In the genomic region with DNA sequence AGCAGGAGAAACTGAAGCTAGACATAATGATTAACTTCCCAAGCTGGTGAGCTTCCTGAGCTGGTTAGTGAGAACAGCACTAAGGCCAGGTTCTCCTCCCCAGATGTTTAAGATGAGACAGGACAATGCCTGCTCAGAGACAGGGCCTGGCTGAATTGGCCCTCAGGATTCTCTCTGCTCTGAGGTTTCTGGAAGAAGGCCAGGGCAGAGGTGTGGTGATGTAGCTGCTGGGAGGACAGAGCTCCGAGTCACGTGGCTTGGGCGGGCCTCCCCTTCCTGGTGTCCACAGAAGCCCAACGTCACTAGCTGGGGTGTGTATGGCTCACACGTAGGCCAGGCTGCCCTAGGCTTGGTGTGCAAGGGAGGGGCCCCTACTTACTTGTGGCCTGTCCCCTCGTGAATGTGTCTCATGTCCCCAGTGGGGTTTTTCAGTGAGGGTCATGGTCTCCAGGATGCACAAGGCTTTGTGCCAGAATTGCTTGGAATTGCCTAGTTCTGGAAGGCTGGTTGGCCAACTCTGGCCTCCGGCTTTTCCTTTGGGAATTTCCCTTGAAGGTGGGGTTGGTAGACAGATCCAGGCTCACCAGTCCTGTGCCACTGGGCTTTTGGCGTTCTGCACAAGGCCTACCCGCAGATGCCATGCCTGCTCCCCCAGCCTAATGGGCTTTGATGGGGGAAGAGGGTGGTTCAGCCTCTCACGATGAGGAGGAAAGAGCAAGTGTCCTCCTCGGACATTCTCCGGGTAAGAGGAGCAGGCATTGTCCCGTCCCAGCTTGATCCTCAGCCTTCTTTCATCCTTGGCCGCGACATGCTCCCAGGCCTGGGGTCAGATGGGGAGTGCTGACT, we compare ENCODE assay signal across 8 cellular contexts. TPM values are rescaled to one million over a fixed set of nuclear protein-coding genes. Genes with fewer than 3 reads are reported as not detected.
DNase-seq lines count a peak whose midpoint lies in the region; ATAC-seq, FAIRE-seq and TF ChIP-seq lines count a peak whose summit lies in the region.

No MANE protein-coding gene starts in this region.

- peak overlapping the region; percentile 72; the same call in 1 of the 2 replicates for H3K4me3 ChIP-seq in GM12878
- H3K4me3 ChIP-seq in lung = no peak overlapping the region
- no peak overlapping the region for H3K4me3 ChIP-seq in uterus

- in situ Hi-C loops in GM12878 (cut with MboI) = no loop called here

- peak; percentile 62 for FAIRE-seq in GM12878 (lab: Jason Lieb, UNC)

- H3K27me3 ChIP-seq in GM12878 (replicated peaks in 1 of 2; ENCODE audit: control insufficient read depth in 2 of 2, insufficient read depth in 2 of 2, low read length in 1 of 2) = no peaks in the 10 kb centered on the region
- no peaks in the 10 kb centered on the region for H3K27me3 ChIP-seq in lung (ENCODE audit: control insufficient read depth, insufficient read depth)
- H3K27me3 ChIP-seq in uterus = no peaks in the 10 kb centered on the region

- TSS peak; percentile 44 for BruUV-seq in GM12878 (replicated peaks; lab: Mats Ljungman, UMichigan)

- H3K9me3 ChIP-seq in GM12878 (replicated peaks; ENCODE audit: control insufficient read depth, insufficient read depth, low read length) (no peaks in the 10 kb centered on the region), lung (ENCODE audit: control insufficient read depth in 2 of 2, insufficient read depth in 1 of 2, low read length in 1 of 2) (no peaks in the 10 kb centered on the region), uterus (no peaks in the 10 kb centered on the region)

- RAD21 ChIA-PET in GM12878 (lab: Charles Lee; ENCODE audit: unreplicated experiment) = interaction anchor here (0.9 to 9.9 kb wide), 8 partner anchors 12 to 49 kb away, joined by 3 to 121 read pairs (median 36); partner anchors contain the start of genes CYLD and SNX20

- TF ChIP-seq CTCF in GM12878 (IDR thresholded peaks at IDR 0.05 in 2 of 3, conservative IDR thresholded peaks at IDR 0.05 in 1 of 3; ENCODE audit: control insufficient read depth in 2 of 3, extremely low read depth in 1 of 3, insufficient read depth in 1 of 3, low read depth in 3 of 3, low read length in 3 of 3) (no peak), lung (IDR thresholded peaks at IDR 0.05; ENCODE audit: control extremely low read depth, extremely low read depth) (no peak), uterus (IDR thresholded peaks at IDR 0.05) (no peak)

- DNase-seq in SKM-1 treated with dmso at 0.1 percent for 144 hours (lab: John Stamatoyannopoulos, UW; ENCODE audit: unreplicated experiment) = peak; percentile 62
- no peak for DNase-seq in SKM-1 (lab: John Stamatoyannopoulos, UW; ENCODE audit: unreplicated experiment)
- DNase-seq in NOMO-1 treated with DMSO at 0.1 percent for 48 hours (lab: John Stamatoyannopoulos, UW; ENCODE audit: unreplicated experiment) = peak; percentile 68
- peak; percentile 82 for DNase-seq in GM12878 (ENCODE audit: low read depth, low spot score)
- peak; percentile 80 for DNase-seq in lung (ENCODE audit: low spot score)
- peak; percentile 62 to 71 for DNase-seq in uterus
- no peak for DNase-seq in NCI-H2171 (lab: John Stamatoyannopoulos, UW)

- SMC1A ChIA-PET in GM12878 (lab: Charles Lee; ENCODE audit: uncharacterized antibody, unreplicated experiment) = interaction anchor here (1.3 to 8.3 kb wide), 7 partner anchors 12 to 48 kb away, joined by 5 to 190 read pairs (median 30); partner anchors contain the start of genes CYLD and SNX20

- H4K20me1 ChIP-seq in GM12878 (ENCODE audit: control insufficient read depth, insufficient read depth) = no peaks in the 10 kb centered on the region

- peak overlapping the region; percentile 85 for H3K9ac ChIP-seq in GM12878 (ENCODE audit: control insufficient read depth, insufficient read depth, low read length)

- TF ChIP-seq RAD21 in GM12878 (IDR thresholded peaks at IDR 0.05; ENCODE audit: insufficient read depth, low read depth, low read length) = no peak

- TF ChIP-seq POLR2A in GM12878 (IDR thresholded peaks at IDR 0.05; ENCODE audit: low read depth, low read length) (0 out of 2 replicates have a peak, but pooled peaks have one; percentile 47), uterus (IDR thresholded peaks at IDR 0.05) (no peak)

- intact Hi-C loops in GM12878 (cut with micrococcal nuclease; ENCODE audit: unreplicated experiment) (loop anchor here (1.0 to 5.0 kb wide), 2 partner anchors 12 to 419 kb away; no protein-coding TSS in a partner anchor), uterus (cut with DNase I; ENCODE audit: low total_unique reads) (no loop called here)

- peaks cover 65% of the 10 kb centered on the region for H3K79me2 ChIP-seq in GM12878 (ENCODE audit: control insufficient read depth, insufficient read depth, low read length)

- TF ChIP-seq EP300 in GM12878 (IDR thresholded peaks at IDR 0.05; ENCODE audit: borderline replicate concordance in 1 of 2, control insufficient read depth in 1 of 2, low read depth in 2 of 2, low read length in 2 of 2) = peak in 1 of 2 experiments; percentile 30; a peak in 2 of 4 replicates

- H3K27ac ChIP-seq in GM12878 (ENCODE audit: control insufficient read depth, insufficient read depth) = peak overlapping the region; percentile 95
- peak overlapping the region; percentile 24 to 82 for H3K27ac ChIP-seq in lung (ENCODE audit: low read depth in 1 of 2, low read length in 1 of 2)
- H3K27ac ChIP-seq in uterus = peak overlapping the region; percentile 51 to 61

- no peak overlapping the region for H2AFZ ChIP-seq in GM12878 (ENCODE audit: control insufficient read depth, low read depth, low read length)

- peaks cover 0 to 3% of the 10 kb centered on the region in 2 experiments; a peak in 2 of 4 replicates for H3K36me3 ChIP-seq in GM12878 (ENCODE audit: control insufficient read depth in 2 of 2, insufficient read depth in 2 of 2, low read length in 1 of 2)
- H3K36me3 ChIP-seq in lung (ENCODE audit: control insufficient read depth in 2 of 2, insufficient read depth in 2 of 2, low read length in 2 of 2) = no peaks in the 10 kb centered on the region
- H3K36me3 ChIP-seq in uterus = no peaks in the 10 kb centered on the region

- ATAC-seq in HG02798 (IDR thresholded peaks at IDR 0.05; ENCODE audit: poor library complexity, unreplicated experiment) = peak; percentile 68
- peak; percentile 76 for ATAC-seq in GM12878
- peak; percentile 21 for ATAC-seq in lung (ENCODE audit: insufficient read depth, low FRiP score)

- CTCF ChIA-PET in GM12878 (lab: Yijun Ruan, JAX) = interaction anchor here (0.7 to 9.4 kb wide), 14 partner anchors 12 to 630 kb away, joined by 3 to 86 read pairs (median 10); partner anchors contain the start of gene CYLD

- H3K4me1 ChIP-seq in GM12878 (ENCODE audit: control insufficient read depth, insufficient read depth, low read length) (peaks cover 57% of the 10 kb centered on the region), lung (ENCODE audit: control insufficient read depth in 2 of 2, insufficient read depth in 2 of 2, low read length in 2 of 2) (peaks cover 0 to 26% of the 10 kb centered on the region in 2 donors), uterus (no peaks in the 10 kb centered on the region)

- WGBS in GM12878 (ENCODE audit: insufficient coverage, insufficient replicate concordance, low lambda C conversion rate, missing lambda C conversion rate) = 53% methylated on average over 15 of the region's 15 CpGs
- WGBS in lung, 2 donors = 55 to 62% methylated on average over 15 of the region's 15 CpGs

- POLR2A ChIA-PET in GM12878 (lab: Charles Lee) = interaction anchor here (0.6 to 8.3 kb wide), 8 partner anchors 12 to 747 kb away, joined by 3 to 116 read pairs (median 18); partner anchors contain the start of genes CYLD and SNX20

- H3K4me2 ChIP-seq in GM12878 (ENCODE audit: control insufficient read depth, insufficient read depth) = peak overlapping the region; percentile 100

RNA-seq across cellular contexts. Expression of gene NOD2, which starts 3.4 kb away (rescaled TPM):
- 190 and 241 TPM in 2 replicates for total RNA-seq in GM12878 (2013; cell fraction: nucleolus; rRNA removed)
- 9.9 and 13.4 TPM in 2 replicates for total RNA-seq in GM12878 (2014; rRNA removed)
- 5.8 and 6.9 TPM in 2 replicates for total RNA-seq in GM12878 (2014; rRNA removed; fragmentation: Illumina TruSeq; extraction: Trizol)
- total RNA-seq in GM12878 (2021) = 12.8 and 13.3 TPM in 2 replicates
- 4.5 TPM for polyA plus RNA-seq in GM12878 (2011; ENCODE audit: low read depth)
- polyA plus RNA-seq in GM12878 (2011; rRNA removed) = 10.4 and 18.6 TPM in 2 replicates
- 24.3 and 24.8 TPM in 2 replicates for polyA plus RNA-seq in GM12878 (2011; cell fraction: cytosol; rRNA removed)
- 58.1 and 59.5 TPM in 2 replicates for polyA plus RNA-seq in GM12878 (2011; cell fraction: nucleus; rRNA removed)
- polyA plus RNA-seq in GM12878 (2012) = 8.1 and 9.0 TPM in 2 replicates
- polyA plus RNA-seq in GM12878 (2014; fragmentation: Illumina TruSeq; extraction: Trizol) = 6.6 and 7.6 TPM in 2 replicates
- polyA plus RNA-seq in GM12878 (2014; fragmentation: Nextera tagmentation; extraction: Ambion mirVana) = 1 to 10 TPM; 1.0 to 1.6 TPM
- 9.9 and 11.6 TPM in 2 replicates for polyA plus RNA-seq in GM12878 (2014; rRNA removed)
- polyA plus RNA-seq in GM12878 (2016; fragmentation: Nextera tagmentation; extraction: Ambion mirVana) = 1 to 10 TPM; 4.3 to 4.5 TPM
- 39.9 and 63.9 TPM in 2 replicates for polyA minus RNA-seq in GM12878 (2011; rRNA and poly(A)+ RNA removed)
- polyA minus RNA-seq in GM12878 (2011; cell fraction: cytosol; rRNA and poly(A)+ RNA removed) = 13.1 and 17.5 TPM in 2 replicates
- 39.9 and 55.8 TPM in 2 replicates for polyA minus RNA-seq in GM12878 (2011; cell fraction: nucleus; rRNA and poly(A)+ RNA removed)
- total RNA-seq in lung = 10 to 100 TPM in 1 of 2 donors, 1 to 10 TPM in 1; 4.3 to 14.1 TPM
- polyA plus RNA-seq in lung = 1 to 10 TPM; 2.1 to 7.5 TPM
- total RNA-seq in uterus = 1 to 10 TPM in 3 of 4 donors, not detected in 1; 1.5 to 5.6 (median 1.9) TPM

RNA-seq across cellular contexts. Expression of gene SNX20, which starts 15.7 kb away (rescaled TPM):
- total RNA-seq in GM12878 (2013; cell fraction: nucleolus; rRNA removed) = 27.1 and 29.2 TPM in 2 replicates
- total RNA-seq in GM12878 (2014; rRNA removed) = 21.9 and 22.3 TPM in 2 replicates
- total RNA-seq in GM12878 (2014; rRNA removed; fragmentation: Illumina TruSeq; extraction: Trizol) = 20.2 and 21.9 TPM in 2 replicates
- 21.4 and 24.1 TPM in 2 replicates for total RNA-seq in GM12878 (2021)
- 8.8 TPM for polyA plus RNA-seq in GM12878 (2011; ENCODE audit: low read depth)
- 24.3 and 30.8 TPM in 2 replicates for polyA plus RNA-seq in GM12878 (2011; rRNA removed)
- 28.4 and 32.0 TPM in 2 replicates for polyA plus RNA-seq in GM12878 (2011; cell fraction: cytosol; rRNA removed)
- polyA plus RNA-seq in GM12878 (2011; cell fraction: nucleus; rRNA removed) = 25.9 and 28.6 TPM in 2 replicates
- polyA plus RNA-seq in GM12878 (2012) = 12.8 and 16.6 TPM in 2 replicates
- 21.4 and 25.0 TPM in 2 replicates for polyA plus RNA-seq in GM12878 (2014; fragmentation: Illumina TruSeq; extraction: Trizol)
- polyA plus RNA-seq in GM12878 (2014; fragmentation: Nextera tagmentation; extraction: Ambion mirVana) = 1 to 10 TPM; 4.6 to 6.9 TPM
- polyA plus RNA-seq in GM12878 (2014; rRNA removed) = 23.6 and 26.3 TPM in 2 replicates
- polyA plus RNA-seq in GM12878 (2016; fragmentation: Nextera tagmentation; extraction: Ambion mirVana) = 10 to 100 TPM; 18.1 to 22.2 TPM
- polyA minus RNA-seq in GM12878 (2011; rRNA and poly(A)+ RNA removed) = 17.4 and 23.7 TPM in 2 replicates
- polyA minus RNA-seq in GM12878 (2011; cell fraction: cytosol; rRNA and poly(A)+ RNA removed) = 11.6 and 14.7 TPM in 2 replicates
- 9.4 and 13.3 TPM in 2 replicates for polyA minus RNA-seq in GM12878 (2011; cell fraction: nucleus; rRNA and poly(A)+ RNA removed)
- 10 to 100 TPM in 1 of 2 donors, 1 to 10 TPM in 1; 3.1 to 14.8 TPM for total RNA-seq in lung
- polyA plus RNA-seq in lung = 10 to 100 TPM in 1 of 2 donors, 1 to 10 TPM in 1; 4.1 to 14.9 TPM
- total RNA-seq in uterus = 1 to 10 TPM in 3 of 4 donors, under 1 TPM in 1; 0.76 to 7.7 (median 4.4) TPM

RNA-seq across cellular contexts. Expression of gene CYLD, which starts 45.1 kb away (rescaled TPM):
- 411 and 416 TPM in 2 replicates for total RNA-seq in GM12878 (2013; cell fraction: nucleolus; rRNA removed)
- total RNA-seq in GM12878 (2014; rRNA removed) = 46.6 and 63.5 TPM in 2 replicates
- 58.5 and 58.7 TPM in 2 replicates for total RNA-seq in GM12878 (2014; rRNA removed; fragmentation: Illumina TruSeq; extraction: Trizol)
- total RNA-seq in GM12878 (2021) = 58.8 and 63.2 TPM in 2 replicates
- 31.6 TPM for polyA plus RNA-seq in GM12878 (2011; ENCODE audit: low read depth)
- polyA plus RNA-seq in GM12878 (2011; rRNA removed) = 106 and 150 TPM in 2 replicates
- polyA plus RNA-seq in GM12878 (2011; cell fraction: cytosol; rRNA removed) = 44.6 and 53.8 TPM in 2 replicates
- 92.8 and 95.4 TPM in 2 replicates for polyA plus RNA-seq in GM12878 (2011; cell fraction: nucleus; rRNA removed)
- polyA plus RNA-seq in GM12878 (2012) = 41.1 and 47.6 TPM in 2 replicates
- 51.6 and 60.5 TPM in 2 replicates for polyA plus RNA-seq in GM12878 (2014; fragmentation: Illumina TruSeq; extraction: Trizol)
- polyA plus RNA-seq in GM12878 (2014; fragmentation: Nextera tagmentation; extraction: Ambion mirVana) = 10 to 100 TPM; 19.2 to 27.0 TPM
- polyA plus RNA-seq in GM12878 (2014; rRNA removed) = 26.5 and 31.5 TPM in 2 replicates
- polyA plus RNA-seq in GM12878 (2016; fragmentation: Nextera tagmentation; extraction: Ambion mirVana) = 10 to 100 TPM; 44.6 to 45.6 TPM
- 108 and 113 TPM in 2 replicates for polyA minus RNA-seq in GM12878 (2011; rRNA and poly(A)+ RNA removed)
- 38.9 and 51.6 TPM in 2 replicates for polyA minus RNA-seq in GM12878 (2011; cell fraction: cytosol; rRNA and poly(A)+ RNA removed)
- polyA minus RNA-seq in GM12878 (2011; cell fraction: nucleus; rRNA and poly(A)+ RNA removed) = 121 and 158 TPM in 2 replicates
- total RNA-seq in lung = 10 to 100 TPM; 33.4 to 90.5 TPM
- 10 to 100 TPM; 15.3 to 18.6 TPM for polyA plus RNA-seq in lung
- 10 to 100 TPM; 17.6 to 65.8 (median 45.1) TPM for total RNA-seq in uterus

Comparison
In these comparisons a context has a peak if more than half of its experiments do, and no peak if none do; other contexts are left out.
1. DNase-seq: peak in SKM-1 treated with dmso at 0.1 percent for 144 hours (single experiment), NOMO-1 treated with DMSO at 0.1 percent for 48 hours (single experiment), GM12878 (single experiment), lung (single experiment) and uterus (2 of 2); none in SKM-1 (single experiment) and NCI-H2171 (single experiment).
2. ATAC-seq: peak in every context shown above with its lines; median percentile 76 in GM12878; 68 in HG02798; 21 in lung.
3. Peak in every context shown above with its lines, with median percentiles within 50 percentile points of each other: H3K27ac ChIP-seq.